In the genomic region with DNA sequence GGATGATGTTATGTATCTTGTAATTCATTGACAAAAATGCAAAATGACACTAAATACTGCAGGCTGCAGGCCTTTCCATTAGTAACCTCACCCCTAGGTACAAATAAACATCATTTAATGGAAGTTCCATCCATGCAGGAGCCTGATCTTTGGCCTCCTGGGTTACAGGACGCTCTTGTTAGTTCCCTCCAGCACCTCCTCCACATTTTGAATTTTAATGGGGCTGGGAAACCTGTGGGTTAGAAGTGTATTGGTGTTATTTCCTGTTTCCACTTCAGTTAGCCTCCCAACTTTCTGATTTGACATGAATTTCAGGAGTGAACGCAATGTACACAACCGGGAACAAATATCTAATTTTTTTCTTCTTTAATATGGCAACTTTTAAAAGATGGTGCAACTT, we compare ENCODE assay signal across 20 cellular contexts.
"Had no signal": no experiment of that assay in that cellular context is flagged by ENCODE, and none has a peak within 500 bp of the region (broad histone marks: within the 10 kb centered on the region; RNA-seq: fewer than 3 reads in every experiment).

No MANE protein-coding gene starts in this region.

- H3K27me3 Mint-ChIP-seq: central memory CD8-positive, alpha-beta T cell had no signal

- H3K27ac Mint-ChIP-seq: mesothelial cell of epicardium; natural killer cell; stimulated activated effector memory CD8-positive, alpha-beta T cell treated with anti-CD3 and anti-CD28 coated beads, Interleukin-12 subunit alpha, Interleukin-12 subunit beta, amount 100 ng/mL, for 72 hours had no signal

- H3K27ac ChIP-seq: dorsolateral prefrontal cortex, parathyroid adenoma, prostate gland, right lobe of liver, tibial artery, upper lobe of right lung had no signal

- H3K4me1 ChIP-seq: parathyroid adenoma, prostate gland, right lobe of liver, tibial artery, upper lobe of right lung had no signal

- H3K9me3 ChIP-seq: heart left ventricle, prostate gland, right lobe of liver, tibial artery, upper lobe of right lung had no signal

- ATAC-seq: esophagus mucosa; heart left ventricle; left colon; natural killer cell; right lobe of liver; stimulated activated effector memory CD8-positive, alpha-beta T cell treated with anti-CD3 and anti-CD28 coated beads, Interleukin-12 subunit alpha, Interleukin-12 subunit beta, amount 100 ng/mL, for 72 hours; stimulated activated naive CD8-positive, alpha-beta T cell treated with anti-CD3 and anti-CD28 coated beads, Interleukin-15, Interleukin-2, amounts not matched to agents 100 U/mL and 50 U/mL, for 24 hours; upper lobe of right lung had no signal

- H3K36me3 Mint-ChIP-seq: mesothelial cell of epicardium; natural killer cell; stimulated activated effector memory CD8-positive, alpha-beta T cell treated with anti-CD3 and anti-CD28 coated beads, Interleukin-12 subunit alpha, Interleukin-12 subunit beta, amount 100 ng/mL, for 72 hours had no signal

- DNase-seq: cortex of kidney; dorsolateral prefrontal cortex; effector memory CD4-positive, alpha-beta T cell; heart left ventricle; hypothalamus; left colon; mammary epithelial cell; natural killer cell; right lobe of liver; stimulated activated CD4-positive, alpha-beta T cell treated with anti-CD3 and anti-CD28 coated beads, Interleukin-4, amount 100 ng/mL, for 1 hour; stimulated activated CD8-positive, alpha-beta memory T cell treated with anti-CD3 and anti-CD28 coated beads, Interleukin-4, amount 100 ng/mL, for 48 hours; stimulated activated naive CD8-positive, alpha-beta T cell treated with anti-CD3 and anti-CD28 coated beads, Interleukin-15, Interleukin-2, amounts not matched to agents 100 U/mL and 50 U/mL, for 24 hours; tibial artery; upper lobe of right lung had no signal

- H3K27me3 ChIP-seq: dorsolateral prefrontal cortex, heart left ventricle, right lobe of liver, tibial artery, upper lobe of right lung had no signal

- H3K9me3 Mint-ChIP-seq: central memory CD8-positive, alpha-beta T cell; natural killer cell; stimulated activated effector memory CD8-positive, alpha-beta T cell treated with anti-CD3 and anti-CD28 coated beads, Interleukin-12 subunit alpha, Interleukin-12 subunit beta, amount 100 ng/mL, for 72 hours had no signal

- H3K4me1 Mint-ChIP-seq: central memory CD8-positive, alpha-beta T cell; mesothelial cell of epicardium; natural killer cell; stimulated activated effector memory CD8-positive, alpha-beta T cell treated with anti-CD3 and anti-CD28 coated beads, Interleukin-12 subunit alpha, Interleukin-12 subunit beta, amount 100 ng/mL, for 72 hours had no signal

- H3K36me3 ChIP-seq: heart left ventricle, prostate gland, right lobe of liver, tibial artery, upper lobe of right lung had no signal

- H3K4me3 ChIP-seq: dorsolateral prefrontal cortex, heart left ventricle, prostate gland, right lobe of liver, tibial artery, upper lobe of right lung had no signal

- H3K4me3 Mint-ChIP-seq: central memory CD8-positive, alpha-beta T cell; mesothelial cell of epicardium; natural killer cell; stimulated activated effector memory CD8-positive, alpha-beta T cell treated with anti-CD3 and anti-CD28 coated beads, Interleukin-12 subunit alpha, Interleukin-12 subunit beta, amount 100 ng/mL, for 72 hours had no signal

- H3K9ac ChIP-seq: parathyroid adenoma had no signal
